24 cellular contexts compared by ENCODE assay signal in genomic region chr4:4413373-4413725, GRCh38. TPM values are rescaled to one million over a fixed set of nuclear protein-coding genes. Genes with fewer than 3 reads are reported as not detected.
"Had no signal": no experiment of that assay in that cellular context is flagged by ENCODE, and none has a peak within 500 bp of the region (broad histone marks: within the 10 kb centered on the region; RNA-seq: fewer than 3 reads in every experiment).

No MANE protein-coding gene starts in this region.

- H3K27ac Mint-ChIP-seq: memory B cell; stimulated activated naive CD8-positive, alpha-beta T cell treated with anti-CD3 and anti-CD28 coated beads, Interleukin-15, Interleukin-2, amounts not matched to agents 100 ng/mL and 50 ng/mL, for 24 hours; WTC11 had no signal

- H3K27ac ChIP-seq: body of pancreas, tibial artery had no signal

- H3K9me3 Mint-ChIP-seq: activated T-cell treated with anti-CD3 and anti-CD28 coated beads, Interleukin-2, amount 50 U/mL, for 4 hours; nephron; stimulated activated naive CD8-positive, alpha-beta T cell treated with anti-CD3 and anti-CD28 coated beads, Interleukin-15, Interleukin-2, amounts not matched to agents 100 ng/mL and 50 ng/mL, for 24 hours had no signal

- H3K9me3 ChIP-seq: body of pancreas, tibial artery had no signal

- FAIRE-seq: frontal cortex, islet of Langerhans had no signal

- H3K4me3 Mint-ChIP-seq: activated T-cell treated with anti-CD3 and anti-CD28 coated beads, Interleukin-2, amount 50 U/mL, for 4 hours; memory B cell; nephron; stimulated activated naive CD8-positive, alpha-beta T cell treated with anti-CD3 and anti-CD28 coated beads, Interleukin-15, Interleukin-2, amounts not matched to agents 100 ng/mL and 50 ng/mL, for 24 hours; WTC11 had no signal

- ATAC-seq: activated T-cell treated with anti-CD3 and anti-CD28 coated beads, Interleukin-2, amount 50 U/mL, for 4 hours; body of pancreas; left cardiac atrium; sciatic nerve; WTC11 had no signal

- H3K4me2 ChIP-seq: smooth muscle cell had no signal

- H3K4me1 Mint-ChIP-seq: memory B cell had no signal

- DNase-seq: activated CD8-positive, alpha-beta memory T cell treated with anti-CD3 and anti-CD28 coated beads for 24 hours; activated CD8-positive, alpha-beta memory T cell treated with anti-CD3 and anti-CD28 coated beads, Interleukin-2, amount 50 U/mL, for 48 hours; activated naive CD4-positive, alpha-beta T cell treated with Interleukin-2 at 50 U/mL for 16 hours; activated T-cell treated with anti-CD3 and anti-CD28 coated beads, Interleukin-2, amount 50 U/mL, for 4 hours; anterior cingulate cortex; body of pancreas; caudate nucleus; dermis blood vessel endothelial cell; effector CD8-positive, alpha-beta T cell; hypothalamus; left cardiac atrium; nucleus accumbens; stimulated activated CD4-positive, alpha-beta T cell treated with anti-CD3 and anti-CD28 coated beads, Interleukin-4, amount 100 ng/mL, for 1 hour; T-helper 1 cell; T-helper 9 cell; tibial artery had no signal

- H3K4me3 ChIP-seq: body of pancreas, smooth muscle cell, tibial artery had no signal

- H3K27me3 Mint-ChIP-seq: stimulated activated naive CD8-positive, alpha-beta T cell treated with anti-CD3 and anti-CD28 coated beads, Interleukin-15, Interleukin-2, amounts not matched to agents 100 ng/mL and 50 ng/mL, for 24 hours had no signal

- H3K4me1 ChIP-seq: body of pancreas, tibial artery had no signal

- H3K27me3 ChIP-seq: body of pancreas, tibial artery had no signal

RNA-seq across cellular contexts. Expression of gene NSG1, which starts 26.4 kb away (rescaled TPM):
- total RNA-seq: dermis blood vessel endothelial cell had no signal
